Comparison of ENCODE assay signal across 11 cellular contexts in the genomic region with DNA sequence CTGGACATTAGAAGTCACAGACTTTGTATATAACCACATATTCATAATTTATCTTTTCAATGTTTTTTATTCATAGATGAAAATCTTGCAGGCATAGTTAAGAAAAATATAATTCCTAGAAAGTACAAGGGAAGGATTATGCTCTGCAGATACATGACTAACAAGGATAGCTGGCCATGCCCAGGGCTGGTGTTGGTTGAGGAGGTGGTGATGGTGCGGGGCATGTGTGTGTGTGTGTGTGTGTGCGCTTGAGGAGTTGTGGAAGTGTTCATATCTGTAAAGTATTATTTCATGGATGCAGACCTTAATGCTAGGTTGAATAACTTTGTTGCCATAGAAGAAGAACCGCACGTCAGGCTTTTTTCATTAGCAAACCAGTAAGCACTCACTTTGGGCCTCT. TPM values are rescaled to one million over a fixed set of nuclear protein-coding genes. Genes with fewer than 3 reads are reported as not detected.
DNase-seq lines count a peak whose midpoint lies in the region; ATAC-seq, FAIRE-seq and TF ChIP-seq lines count a peak whose summit lies in the region.
"Had no signal": no experiment of that assay in that cellular context is flagged by ENCODE, and none has a peak within 500 bp of the region (broad histone marks: within the 10 kb centered on the region; RNA-seq: fewer than 3 reads in every experiment).

No MANE protein-coding gene starts in this region.

- DNase-seq in GM23248 (peak; percentile 49), WTC11 (ENCODE audit: low spot score) (no peak), hepatocyte (ENCODE audit: low spot score) (no peak), skeletal muscle cell (ENCODE audit: low read depth) (no peak), pancreas (no peak), NCI-H187 (lab: John Stamatoyannopoulos, UW) (no peak)
- DNase-seq: activated gamma-delta T cell had no signal

- TF ChIP-seq CTCF in WTC11 (IDR thresholded peaks at IDR 0.05), result no peak
- no peak for TF ChIP-seq CTCF in hepatocyte (IDR thresholded peaks at IDR 0.05; ENCODE audit: poor library complexity)
- no peak for TF ChIP-seq CTCF in pancreas (IDR thresholded peaks at IDR 0.05)

- H3K9me3 ChIP-seq in GM23248 (ENCODE audit: low read depth), result no peaks in the 10 kb centered on the region
- no peaks in the 10 kb centered on the region for H3K9me3 ChIP-seq in hepatocyte (ENCODE audit: low read depth)
- no peaks in the 10 kb centered on the region for H3K9me3 ChIP-seq in pancreas

- H3K36me3 ChIP-seq in GM23248 (ENCODE audit: low read depth) (no peaks in the 10 kb centered on the region), hepatocyte (replicated peaks; ENCODE audit: insufficient read depth, low read depth) (no peaks in the 10 kb centered on the region), pancreas (no peaks in the 10 kb centered on the region)

- H3K27me3 ChIP-seq in GM23248 (replicated peaks; ENCODE audit: insufficient read depth), result no peaks in the 10 kb centered on the region
- H3K27me3 ChIP-seq in hepatocyte, result no peaks in the 10 kb centered on the region
- H3K27me3 ChIP-seq in pancreas, result no peaks in the 10 kb centered on the region

- peaks cover 34% of the 10 kb centered on the region for H3K4me1 Mint-ChIP-seq in WTC11

- POLR2A ChIA-PET in WTC11 (lab: Charles Lee), result no interaction called here

- ATAC-seq in WTC11, result no peak
- no peak for ATAC-seq in HG03469 (IDR thresholded peaks at IDR 0.05; ENCODE audit: unreplicated experiment)
- no peak for ATAC-seq in HG03442 (IDR thresholded peaks at IDR 0.05; ENCODE audit: unreplicated experiment)
- no peak for ATAC-seq in pancreas

- intact Hi-C loops in pancreas (cut with DNase I), result loop anchor here in 1 of 3 donors (10.0 kb wide), 1 partner anchor 268 kb away; no protein-coding TSS in a partner anchor

- H3K9ac ChIP-seq in GM23248, result peak overlapping the region; percentile 83

- H3K9me2 ChIP-seq in GM23248 (ENCODE audit: insufficient read depth) (no peaks in the 10 kb centered on the region), hepatocyte (replicated peaks; ENCODE audit: insufficient read depth) (no peaks in the 10 kb centered on the region)

- H2AFZ ChIP-seq in GM23248 (no peak overlapping the region), hepatocyte (no peak overlapping the region)

- peaks cover 18% of the 10 kb centered on the region for H3K27me3 Mint-ChIP-seq in WTC11 (ENCODE audit: low read depth)

- CTCF ChIA-PET in WTC11 (lab: Charles Lee), result interaction anchor here (1.4 to 2.6 kb wide), 2 partner anchors 8 to 332 kb away, joined by 3 to 13 read pairs; no protein-coding TSS in a partner anchor

- H3K4me1 ChIP-seq in GM23248 (ENCODE audit: insufficient read depth) (peaks cover 33% of the 10 kb centered on the region), hepatocyte (ENCODE audit: insufficient read depth) (peaks cover 37% of the 10 kb centered on the region), pancreas (peaks cover 0 to 16% (median 0%) of the 10 kb centered on the region in 3 donors)

- peaks cover 2% of the 10 kb centered on the region for H3K9me3 Mint-ChIP-seq in WTC11

- in situ Hi-C loops in GM23248 (cut with MboI), result loop anchor here (10.0 kb wide), 2 partner anchors 248 to 328 kb away; no protein-coding TSS in a partner anchor

- H3K79me2 ChIP-seq in GM23248 (ENCODE audit: insufficient read depth) (peaks cover 56% of the 10 kb centered on the region), hepatocyte (peaks cover 61% of the 10 kb centered on the region)

- no peak overlapping the region for H3K27ac ChIP-seq in GM23248
- peak overlapping the region; percentile 68 for H3K27ac ChIP-seq in hepatocyte
- H3K27ac ChIP-seq in pancreas, result no peak overlapping the region
- H3K27ac ChIP-seq: epithelial cell of prostate had no signal

- no peaks in the 10 kb centered on the region for H4K20me1 ChIP-seq in GM23248 (ENCODE audit: insufficient read depth)
- peaks cover 13% of the 10 kb centered on the region for H4K20me1 ChIP-seq in hepatocyte (ENCODE audit: insufficient read depth, poor library complexity, severe bottlenecking)

- peak overlapping the region; percentile 84 for H3K4me3 ChIP-seq in GM23248
- H3K4me3 ChIP-seq in hepatocyte, result peak overlapping the region; percentile 77
- H3K4me3 ChIP-seq in skeletal muscle cell (ENCODE audit: low read depth, low read length), result peak overlapping the region; percentile 73
- peak overlapping the region in 2 of 4 donors; percentile 52 to 81 for H3K4me3 ChIP-seq in pancreas

- 0 out of 2 replicates have a peak, but pooled peaks cover under 1% of the 10 kb centered on the region for H3K36me3 Mint-ChIP-seq in WTC11

- WGBS in GM23248 (ENCODE audit: low coverage in 1 of 2, low lambda C conversion rate in 2 of 2, missing lambda C conversion rate in 2 of 2), 2 experiments, result 80% methylated on average over 4 of the region's 4 CpGs
- WGBS in hepatocyte (ENCODE audit: low lambda C conversion rate, missing lambda C conversion rate), result 41% methylated on average over 4 of the region's 4 CpGs
- WGBS in pancreas, 2 donors, result 83 to 86% methylated on average over 4 of the region's 4 CpGs

- H3K27ac Mint-ChIP-seq in WTC11, result no peak overlapping the region

- H3F3A ChIP-seq in GM23248 (ENCODE audit: insufficient read depth), result peaks cover 20% of the 10 kb centered on the region

- peak overlapping the region; percentile 89 for H3K4me2 ChIP-seq in GM23248 (ENCODE audit: unreplicated experiment)
- H3K4me2 ChIP-seq in hepatocyte, result peak overlapping the region; percentile 95

- peak overlapping the region; percentile 91 for H3K4me3 Mint-ChIP-seq in WTC11

- no peak for FAIRE-seq in pancreas (lab: Jason Lieb, UNC)
- FAIRE-seq: G401.6 had no signal

TF ChIP-seq in WTC11, 78 proteins besides CTCF, POLR2A, EP300 and RAD21 (continues in another document):
- TF ChIP-seq ESRRA (CRISPR knock-in tag; IDR thresholded peaks at IDR 0.05; ENCODE audit: borderline replicate concordance) (no peak), SOX15 (CRISPR knock-in tag; IDR thresholded peaks at IDR 0.05) (no peak), MXD4 (CRISPR knock-in tag; IDR thresholded peaks at IDR 0.05; ENCODE audit: borderline replicate concordance) (no peak)
- TF ChIP-seq, protein P1, sequence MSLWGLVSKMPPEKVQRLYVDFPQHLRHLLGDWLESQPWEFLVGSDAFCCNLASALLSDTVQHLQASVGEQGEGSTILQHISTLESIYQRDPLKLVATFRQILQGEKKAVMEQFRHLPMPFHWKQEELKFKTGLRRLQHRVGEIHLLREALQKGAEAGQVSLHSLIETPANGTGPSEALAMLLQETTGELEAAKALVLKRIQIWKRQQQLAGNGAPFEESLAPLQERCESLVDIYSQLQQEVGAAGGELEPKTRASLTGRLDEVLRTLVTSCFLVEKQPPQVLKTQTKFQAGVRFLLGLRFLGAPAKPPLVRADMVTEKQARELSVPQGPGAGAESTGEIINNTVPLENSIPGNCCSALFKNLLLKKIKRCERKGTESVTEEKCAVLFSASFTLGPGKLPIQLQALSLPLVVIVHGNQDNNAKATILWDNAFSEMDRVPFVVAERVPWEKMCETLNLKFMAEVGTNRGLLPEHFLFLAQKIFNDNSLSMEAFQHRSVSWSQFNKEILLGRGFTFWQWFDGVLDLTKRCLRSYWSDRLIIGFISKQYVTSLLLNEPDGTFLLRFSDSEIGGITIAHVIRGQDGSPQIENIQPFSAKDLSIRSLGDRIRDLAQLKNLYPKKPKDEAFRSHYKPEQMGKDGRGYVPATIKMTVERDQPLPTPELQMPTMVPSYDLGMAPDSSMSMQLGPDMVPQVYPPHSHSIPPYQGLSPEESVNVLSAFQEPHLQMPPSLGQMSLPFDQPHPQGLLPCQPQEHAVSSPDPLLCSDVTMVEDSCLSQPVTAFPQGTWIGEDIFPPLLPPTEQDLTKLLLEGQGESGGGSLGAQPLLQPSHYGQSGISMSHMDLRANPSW (CRISPR knock-in tag; conservative IDR thresholded peaks at IDR 0.05; ENCODE audit: low read depth), result no peak
- TF ChIP-seq, protein P2, sequence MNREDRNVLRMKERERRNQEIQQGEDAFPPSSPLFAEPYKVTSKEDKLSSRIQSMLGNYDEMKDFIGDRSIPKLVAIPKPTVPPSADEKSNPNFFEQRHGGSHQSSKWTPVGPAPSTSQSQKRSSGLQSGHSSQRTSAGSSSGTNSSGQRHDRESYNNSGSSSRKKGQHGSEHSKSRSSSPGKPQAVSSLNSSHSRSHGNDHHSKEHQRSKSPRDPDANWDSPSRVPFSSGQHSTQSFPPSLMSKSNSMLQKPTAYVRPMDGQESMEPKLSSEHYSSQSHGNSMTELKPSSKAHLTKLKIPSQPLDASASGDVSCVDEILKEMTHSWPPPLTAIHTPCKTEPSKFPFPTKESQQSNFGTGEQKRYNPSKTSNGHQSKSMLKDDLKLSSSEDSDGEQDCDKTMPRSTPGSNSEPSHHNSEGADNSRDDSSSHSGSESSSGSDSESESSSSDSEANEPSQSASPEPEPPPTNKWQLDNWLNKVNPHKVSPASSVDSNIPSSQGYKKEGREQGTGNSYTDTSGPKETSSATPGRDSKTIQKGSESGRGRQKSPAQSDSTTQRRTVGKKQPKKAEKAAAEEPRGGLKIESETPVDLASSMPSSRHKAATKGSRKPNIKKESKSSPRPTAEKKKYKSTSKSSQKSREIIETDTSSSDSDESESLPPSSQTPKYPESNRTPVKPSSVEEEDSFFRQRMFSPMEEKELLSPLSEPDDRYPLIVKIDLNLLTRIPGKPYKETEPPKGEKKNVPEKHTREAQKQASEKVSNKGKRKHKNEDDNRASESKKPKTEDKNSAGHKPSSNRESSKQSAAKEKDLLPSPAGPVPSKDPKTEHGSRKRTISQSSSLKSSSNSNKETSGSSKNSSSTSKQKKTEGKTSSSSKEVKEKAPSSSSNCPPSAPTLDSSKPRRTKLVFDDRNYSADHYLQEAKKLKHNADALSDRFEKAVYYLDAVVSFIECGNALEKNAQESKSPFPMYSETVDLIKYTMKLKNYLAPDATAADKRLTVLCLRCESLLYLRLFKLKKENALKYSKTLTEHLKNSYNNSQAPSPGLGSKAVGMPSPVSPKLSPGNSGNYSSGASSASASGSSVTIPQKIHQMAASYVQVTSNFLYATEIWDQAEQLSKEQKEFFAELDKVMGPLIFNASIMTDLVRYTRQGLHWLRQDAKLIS (CRISPR knock-in tag; IDR thresholded peaks at IDR 0.05; ENCODE audit: borderline replicate concordance), result no peak

RNA-seq across cellular contexts. Expression of gene S1PR3, which starts 1.3 kb away (rescaled TPM):
- 15.8 and 16.9 TPM in 2 replicates for total RNA-seq in GM23248 (2014; rRNA removed; shearing (Covaris generic))
- 11.8 and 11.9 TPM in 2 replicates for polyA plus RNA-seq in GM23248 (2016; fragmentation: Nextera tagmentation; extraction: Ambion mirVana)
- 5.9 to 7.1 TPM (median 6.3 TPM) in 3 replicates for total RNA-seq in WTC11 (2021)
- total RNA-seq in hepatocyte, result 46.1 and 48.6 TPM in 2 replicates
- polyA plus RNA-seq in hepatocyte, result 13.2 and 21.4 TPM in 2 replicates
- total RNA-seq in pancreas, result 1 to 10 TPM; 1.4 to 4.1 (median 2.8) TPM
- 1 to 10 TPM; 1.8 to 1.9 TPM for polyA plus RNA-seq in pancreas
